Comparison of ENCODE assay signal across 22 cellular contexts in the genomic region with DNA sequence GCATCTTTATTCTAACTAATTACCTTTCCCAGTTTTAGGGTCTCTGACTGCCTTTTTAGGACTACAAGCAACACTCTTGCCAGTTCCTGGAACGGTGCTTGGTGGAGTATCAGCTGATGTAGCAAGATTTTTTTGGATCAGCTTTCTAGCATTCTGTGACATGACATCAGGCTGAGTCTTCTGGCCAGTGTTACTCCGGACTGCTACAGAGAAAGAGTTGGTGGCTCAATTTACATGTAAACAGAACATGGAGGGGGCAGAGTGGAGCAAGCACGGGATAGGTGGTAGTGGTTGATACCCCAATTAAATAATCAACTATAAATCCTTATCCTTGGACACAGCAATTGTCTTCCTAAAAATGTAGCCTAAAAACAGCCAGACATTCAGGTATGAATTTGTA.
"Had no signal": no experiment of that assay in that cellular context is flagged by ENCODE, and none has a peak within 500 bp of the region (broad histone marks: within the 10 kb centered on the region; RNA-seq: fewer than 3 reads in every experiment).

No MANE protein-coding gene starts in this region.

- H3K9me3 Mint-ChIP-seq: mesothelial cell of epicardium; naive B cell; natural killer cell treated with Interleukin-12 subunit alpha and Interleukin-12 subunit beta and Interleukin-15 and Interleukin-18, amount 100 ng/mL, for 72 hours; stimulated activated memory B cell treated with anti-CD40 and anti-IgM and Interleukin-4, amounts not matched to agents 10 μg/mL and 1 μg/mL and 100 μg/mL, for 72 hours; stimulated activated naive CD8-positive, alpha-beta T cell treated with anti-CD3 and anti-CD28 coated beads, Interleukin-15, amount 100 ng/mL, for 72 hours; type B pancreatic cell had no signal

- H3K4me1 ChIP-seq: left ventricle myocardium inferior, pancreas, right atrium auricular region, tibial nerve, vagina had no signal

- H3K27ac ChIP-seq: left ventricle myocardium inferior, pancreas, right atrium auricular region, spleen, tibial nerve, vagina had no signal

- H3K9me3 ChIP-seq: left ventricle myocardium inferior, pancreas, right atrium auricular region, spleen, tibial nerve, vagina had no signal

- H3K27ac Mint-ChIP-seq: mesothelial cell of epicardium; natural killer cell treated with Interleukin-12 subunit alpha and Interleukin-12 subunit beta and Interleukin-15 and Interleukin-18, amount 100 ng/mL, for 72 hours; stimulated activated memory B cell treated with anti-CD40 and anti-IgM and Interleukin-4, amounts not matched to agents 10 μg/mL and 1 μg/mL and 100 μg/mL, for 72 hours; stimulated activated naive CD8-positive, alpha-beta T cell treated with anti-CD3 and anti-CD28 coated beads, Interleukin-15, amount 100 ng/mL, for 72 hours; type B pancreatic cell had no signal

- ATAC-seq: natural killer cell treated with Interleukin-12 subunit alpha and Interleukin-12 subunit beta and Interleukin-15 and Interleukin-18, amount 100 ng/mL, for 72 hours; pancreas; sciatic nerve; stimulated activated memory B cell treated with anti-CD40 and anti-IgM and Interleukin-4, amounts not matched to agents 10 μg/mL and 1 μg/mL and 100 μg/mL, for 72 hours; stimulated activated naive CD8-positive, alpha-beta T cell treated with anti-CD3 and anti-CD28 coated beads, Interleukin-15, amount 100 ng/mL, for 72 hours had no signal

- H3K4me3 ChIP-seq: left ventricle myocardium inferior, lung, pancreas, right atrium auricular region, spleen, tibial nerve, vagina had no signal

- H3K4me3 Mint-ChIP-seq: mesothelial cell of epicardium; naive B cell; natural killer cell treated with Interleukin-12 subunit alpha and Interleukin-12 subunit beta and Interleukin-15 and Interleukin-18, amount 100 ng/mL, for 72 hours; stimulated activated memory B cell treated with anti-CD40 and anti-IgM and Interleukin-4, amounts not matched to agents 10 μg/mL and 1 μg/mL and 100 μg/mL, for 72 hours; stimulated activated naive CD8-positive, alpha-beta T cell treated with anti-CD3 and anti-CD28 coated beads, Interleukin-15, amount 100 ng/mL, for 72 hours; type B pancreatic cell had no signal

- DNase-seq: hypothalamus; islet precursor cell; left ventricle myocardium inferior; mesendoderm; naive B cell; nucleus accumbens; pancreas; small intestine; spleen; stimulated activated CD4-positive, alpha-beta T cell treated with anti-CD3 and anti-CD28 coated beads, Interleukin-4, amount 100 ng/mL, for 24 hours; stimulated activated naive CD4-positive, alpha-beta T cell treated with Interleukin-2 at 50 U/mL for 16 hours; stimulated activated naive CD8-positive, alpha-beta T cell treated with anti-CD3 and anti-CD28 coated beads, Interleukin-15, amount 100 ng/mL, for 72 hours; substantia nigra had no signal

- H3K27me3 Mint-ChIP-seq: naive B cell; natural killer cell treated with Interleukin-12 subunit alpha and Interleukin-12 subunit beta and Interleukin-15 and Interleukin-18, amount 100 ng/mL, for 72 hours; stimulated activated memory B cell treated with anti-CD40 and anti-IgM and Interleukin-4, amounts not matched to agents 10 μg/mL and 1 μg/mL and 100 μg/mL, for 72 hours; stimulated activated naive CD8-positive, alpha-beta T cell treated with anti-CD3 and anti-CD28 coated beads, Interleukin-15, amount 100 ng/mL, for 72 hours; type B pancreatic cell had no signal

- H3K27me3 ChIP-seq: pancreas, right atrium auricular region, spleen, tibial nerve, vagina had no signal

- H3K4me1 Mint-ChIP-seq: mesothelial cell of epicardium; naive B cell; stimulated activated memory B cell treated with anti-CD40 and anti-IgM and Interleukin-4, amounts not matched to agents 10 μg/mL and 1 μg/mL and 100 μg/mL, for 72 hours; stimulated activated naive CD8-positive, alpha-beta T cell treated with anti-CD3 and anti-CD28 coated beads, Interleukin-15, amount 100 ng/mL, for 72 hours had no signal
